8 cellular contexts compared by ENCODE assay signal in genomic region chr5:50440651-50441478, GRCh38. TPM values are rescaled to one million over a fixed set of nuclear protein-coding genes. Genes with fewer than 3 reads are reported as not detected.
DNase-seq lines count a peak whose midpoint lies in the region; ATAC-seq lines count a peak whose summit lies in the region.

A gene with protein sequence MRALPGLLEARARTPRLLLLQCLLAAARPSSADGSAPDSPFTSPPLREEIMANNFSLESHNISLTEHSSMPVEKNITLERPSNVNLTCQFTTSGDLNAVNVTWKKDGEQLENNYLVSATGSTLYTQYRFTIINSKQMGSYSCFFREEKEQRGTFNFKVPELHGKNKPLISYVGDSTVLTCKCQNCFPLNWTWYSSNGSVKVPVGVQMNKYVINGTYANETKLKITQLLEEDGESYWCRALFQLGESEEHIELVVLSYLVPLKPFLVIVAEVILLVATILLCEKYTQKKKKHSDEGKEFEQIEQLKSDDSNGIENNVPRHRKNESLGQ (minus strand): TSS chr5:50441288. CDS start chr5:50441151, 137 bp downstream.

- no peaks in the 10 kb centered on the region for H3K9me3 Mint-ChIP-seq in stimulated activated effector memory CD8-positive, alpha-beta T cell treated with anti-CD3 and anti-CD28 coated beads, Interleukin-12 subunit alpha, Interleukin-12 subunit beta, amount 100 ng/mL, for 72 hours

- CTCF ChIA-PET in activated CD8-positive, alpha-beta memory T cell treated with anti-CD3 and anti-CD28 coated beads for 36 hours (lab: Charles Lee): interaction anchor here (0.6 to 2.0 kb wide), 4 partner anchors 8 to 302 kb away, joined by 4 to 7 read pairs (median 6); no protein-coding TSS in a partner anchor

- H3K4me1 Mint-ChIP-seq in stimulated activated effector memory CD8-positive, alpha-beta T cell treated with anti-CD3 and anti-CD28 coated beads, Interleukin-12 subunit alpha, Interleukin-12 subunit beta, amount 100 ng/mL, for 72 hours: peaks cover 56% of the 10 kb centered on the region

- H3K27ac ChIP-seq in epithelial cell of prostate: peak within 1 kb of the TSS; percentile 73

- DNase-seq in 8988T: peak; percentile 36
- peak; percentile 64 to 84 for DNase-seq in NCI-H524 (lab: John Stamatoyannopoulos, UW)
- no peak for DNase-seq in epithelial cell of prostate (ENCODE audit: low read depth, low spot score)
- DNase-seq in myocyte (ENCODE audit: low read depth): peak; percentile 67
- DNase-seq in stimulated activated effector memory CD8-positive, alpha-beta T cell treated with anti-CD3 and anti-CD28 coated beads, Interleukin-12 subunit alpha, Interleukin-12 subunit beta, amount 100 ng/mL, for 72 hours (ENCODE audit: low spot score in 2 of 2): peak; percentile 61 to 90

- peak within 1 kb of the TSS; percentile 86 for H3K4me3 Mint-ChIP-seq in stimulated activated effector memory CD8-positive, alpha-beta T cell treated with anti-CD3 and anti-CD28 coated beads, Interleukin-12 subunit alpha, Interleukin-12 subunit beta, amount 100 ng/mL, for 72 hours

- POLR2A ChIA-PET in activated CD8-positive, alpha-beta memory T cell treated with anti-CD3 and anti-CD28 coated beads for 36 hours (lab: Charles Lee): interaction anchor here (0.7 to 1.6 kb wide), 6 partner anchors 12 to 319 kb away, joined by 3 to 14 read pairs (median 4); no protein-coding TSS in a partner anchor

- peak within 1 kb of the TSS; percentile 96 for H3K27ac Mint-ChIP-seq in stimulated activated effector memory CD8-positive, alpha-beta T cell treated with anti-CD3 and anti-CD28 coated beads, Interleukin-12 subunit alpha, Interleukin-12 subunit beta, amount 100 ng/mL, for 72 hours

- ATAC-seq in GM18511 (IDR thresholded peaks at IDR 0.05; ENCODE audit: unreplicated experiment): peak; percentile 70
- peak; percentile 71 for ATAC-seq in HG03045 (IDR thresholded peaks at IDR 0.05; ENCODE audit: unreplicated experiment)
- peak; percentile 84 for ATAC-seq in stimulated activated effector memory CD8-positive, alpha-beta T cell treated with anti-CD3 and anti-CD28 coated beads, Interleukin-12 subunit alpha, Interleukin-12 subunit beta, amount 100 ng/mL, for 72 hours

- peaks cover 21% of the 10 kb centered on the region for H3K36me3 Mint-ChIP-seq in stimulated activated effector memory CD8-positive, alpha-beta T cell treated with anti-CD3 and anti-CD28 coated beads, Interleukin-12 subunit alpha, Interleukin-12 subunit beta, amount 100 ng/mL, for 72 hours

RNA-seq across cellular contexts. Expression of the gene that starts here (rescaled TPM):
- total RNA-seq in activated CD8-positive, alpha-beta memory T cell treated with anti-CD3 and anti-CD28 coated beads for 36 hours: 100 to 1,000 TPM; 100 to 107 TPM
- 13.3 and 21.3 TPM in 2 replicates for total RNA-seq in myocyte
- polyA plus RNA-seq in myocyte (2012): 9.2 TPM
